1 cellular context compared by ENCODE assay signal in genomic region chr7:99918959-99919813, GRCh38.
TF ChIP-seq lines count a peak whose summit lies in the region.

TRIM4 (minus strand) TSS chr7:99919530; CDS start chr7:99919401, 129 bp downstream.

TF ChIP-seq in HepG2, 621 proteins besides CTCF, POLR2A, EP300 and RAD21 (continued from another document and continues in another):
- TF ChIP-seq TFDP1 (CRISPR knock-in tag; IDR thresholded peaks at IDR 0.05; ENCODE audit: borderline replicate concordance) = peak; percentile 58; the same call in 1 of the 2 replicates
- TF ChIP-seq ARID2 (CRISPR knock-in tag; IDR thresholded peaks at IDR 0.05; ENCODE audit: borderline replicate concordance) = no peak
- TF ChIP-seq STAT6 (CRISPR knock-in tag; IDR thresholded peaks at IDR 0.05; ENCODE audit: borderline replicate concordance) = no peak; the same call in 1 of the 2 replicates
- no peak for TF ChIP-seq ZFP1 (CRISPR knock-in tag; IDR thresholded peaks at IDR 0.05)
- no peak for TF ChIP-seq ZNF616 (CRISPR knock-in tag; IDR thresholded peaks at IDR 0.05; ENCODE audit: low read depth)
- TF ChIP-seq BHLHE40 (IDR thresholded peaks at IDR 0.05; ENCODE audit: low read length) = no peak
- peak; percentile 60 for TF ChIP-seq ZEB1 (IDR thresholded peaks at IDR 0.05; ENCODE audit: insufficient replicate concordance, low read depth)
- peak; percentile 65 for TF ChIP-seq IKZF5 (CRISPR knock-in tag; IDR thresholded peaks at IDR 0.05)
- TF ChIP-seq NPAS2 (CRISPR knock-in tag; IDR thresholded peaks at IDR 0.05; ENCODE audit: borderline replicate concordance) = no peak
- peak; percentile 33; the same call in 1 of the 2 replicates for TF ChIP-seq CCDC6 (CRISPR knock-in tag; IDR thresholded peaks at IDR 0.05)
- no peak for TF ChIP-seq KDM4B (CRISPR knock-in tag; IDR thresholded peaks at IDR 0.05)
- TF ChIP-seq ZNF232 (CRISPR knock-in tag; IDR thresholded peaks at IDR 0.05; ENCODE audit: borderline replicate concordance) = peak; percentile 15; the same call in 1 of the 2 replicates
- peak; percentile 57; the same call in 1 of the 2 replicates for TF ChIP-seq HMGXB3 (CRISPR knock-in tag; IDR thresholded peaks at IDR 0.05; ENCODE audit: borderline replicate concordance)
- peak; percentile 88 for TF ChIP-seq DRAP1 (CRISPR knock-in tag; IDR thresholded peaks at IDR 0.05)
- peak; percentile 80 for TF ChIP-seq MAX (IDR thresholded peaks at IDR 0.05)
- TF ChIP-seq PHF20 (CRISPR knock-in tag; IDR thresholded peaks at IDR 0.05) = peak; percentile 96
- no peak for TF ChIP-seq RELA (CRISPR knock-in tag; IDR thresholded peaks at IDR 0.05)
- TF ChIP-seq RAD51 (IDR thresholded peaks at IDR 0.05; ENCODE audit: borderline replicate concordance) = no peak
- TF ChIP-seq PHB2 (IDR thresholded peaks at IDR 0.05; ENCODE audit: partially characterized antibody) = no peak
- peak; percentile 90; the same call in 1 of the 2 replicates for TF ChIP-seq SPEN (CRISPR knock-in tag; IDR thresholded peaks at IDR 0.05; ENCODE audit: low read depth)
- peak; percentile 76; the same call in 1 of the 2 replicates for TF ChIP-seq BRF2 (CRISPR knock-in tag; IDR thresholded peaks at IDR 0.05)
- TF ChIP-seq ZNF263 (CRISPR knock-in tag; IDR thresholded peaks at IDR 0.05) = peak; percentile 62; the same call in 1 of the 2 replicates
- TF ChIP-seq ZNF33B (CRISPR knock-in tag; IDR thresholded peaks at IDR 0.05) = no peak; the same call in 1 of the 2 replicates
- no peak for TF ChIP-seq ZNF326 (CRISPR knock-in tag; IDR thresholded peaks at IDR 0.05; ENCODE audit: borderline replicate concordance)
- no peak for TF ChIP-seq SP1 (IDR thresholded peaks at IDR 0.05)
- no peak for TF ChIP-seq SP1 (CRISPR knock-in tag; IDR thresholded peaks at IDR 0.05)
- peak; percentile 95 for TF ChIP-seq ELF1 (CRISPR knock-in tag; IDR thresholded peaks at IDR 0.05)
- TF ChIP-seq NR1H2 (CRISPR knock-in tag; IDR thresholded peaks at IDR 0.05; ENCODE audit: borderline replicate concordance, low read depth) = no peak
- TF ChIP-seq MED1 (CRISPR knock-in tag; IDR thresholded peaks at IDR 0.05) = peak; percentile 43; the same call in 1 of the 2 replicates
- peak; percentile 86 for TF ChIP-seq HDAC1 (CRISPR knock-in tag; IDR thresholded peaks at IDR 0.05)
- TF ChIP-seq POGZ (CRISPR knock-in tag; IDR thresholded peaks at IDR 0.05) = peak; percentile 87
- 0 out of 2 replicates have a peak, but pooled peaks have one; percentile 27 for TF ChIP-seq ZBTB14 (CRISPR knock-in tag; IDR thresholded peaks at IDR 0.05)
- TF ChIP-seq KLF16 (CRISPR knock-in tag; IDR thresholded peaks at IDR 0.05) = no peak; a peak in 1 of 4 replicates
- TF ChIP-seq JDP2 (CRISPR knock-in tag; IDR thresholded peaks at IDR 0.05; ENCODE audit: borderline replicate concordance) = no peak; the same call in 1 of the 2 replicates
- peak; percentile 76 for TF ChIP-seq NFYB (CRISPR knock-in tag; IDR thresholded peaks at IDR 0.05)
- TF ChIP-seq RARA (CRISPR knock-in tag; IDR thresholded peaks at IDR 0.05) = no peak
- no peak for TF ChIP-seq JARID2 (CRISPR knock-in tag; IDR thresholded peaks at IDR 0.05; ENCODE audit: insufficient replicate concordance)
- no peak for TF ChIP-seq ATF3 (CRISPR knock-in tag; IDR thresholded peaks at IDR 0.05)
- no peak for TF ChIP-seq AHR (CRISPR knock-in tag; IDR thresholded peaks at IDR 0.05)
- TF ChIP-seq SMARCE1 (IDR thresholded peaks at IDR 0.05; ENCODE audit: borderline replicate concordance) = no peak
- TF ChIP-seq PLRG1 (conservative IDR thresholded peaks at IDR 0.05) = no peak
- no peak for TF ChIP-seq SP140L (CRISPR knock-in tag; IDR thresholded peaks at IDR 0.05; ENCODE audit: borderline replicate concordance)
- TF ChIP-seq BCL6 (CRISPR knock-in tag; IDR thresholded peaks at IDR 0.05) = peak; percentile 34
- TF ChIP-seq ZHX1 (CRISPR knock-in tag; IDR thresholded peaks at IDR 0.05; ENCODE audit: low read depth) = 0 out of 2 replicates have a peak, but pooled peaks have one; percentile 62
- TF ChIP-seq ELK4 (CRISPR knock-in tag; IDR thresholded peaks at IDR 0.05; ENCODE audit: borderline replicate concordance) = no peak
- no peak for TF ChIP-seq ZFAT (CRISPR knock-in tag; conservative IDR thresholded peaks at IDR 0.05)
- 0 out of 2 replicates have a peak, but pooled peaks have one; percentile 47 for TF ChIP-seq ZMYM2 (CRISPR knock-in tag; IDR thresholded peaks at IDR 0.05)
